In the genomic region with DNA sequence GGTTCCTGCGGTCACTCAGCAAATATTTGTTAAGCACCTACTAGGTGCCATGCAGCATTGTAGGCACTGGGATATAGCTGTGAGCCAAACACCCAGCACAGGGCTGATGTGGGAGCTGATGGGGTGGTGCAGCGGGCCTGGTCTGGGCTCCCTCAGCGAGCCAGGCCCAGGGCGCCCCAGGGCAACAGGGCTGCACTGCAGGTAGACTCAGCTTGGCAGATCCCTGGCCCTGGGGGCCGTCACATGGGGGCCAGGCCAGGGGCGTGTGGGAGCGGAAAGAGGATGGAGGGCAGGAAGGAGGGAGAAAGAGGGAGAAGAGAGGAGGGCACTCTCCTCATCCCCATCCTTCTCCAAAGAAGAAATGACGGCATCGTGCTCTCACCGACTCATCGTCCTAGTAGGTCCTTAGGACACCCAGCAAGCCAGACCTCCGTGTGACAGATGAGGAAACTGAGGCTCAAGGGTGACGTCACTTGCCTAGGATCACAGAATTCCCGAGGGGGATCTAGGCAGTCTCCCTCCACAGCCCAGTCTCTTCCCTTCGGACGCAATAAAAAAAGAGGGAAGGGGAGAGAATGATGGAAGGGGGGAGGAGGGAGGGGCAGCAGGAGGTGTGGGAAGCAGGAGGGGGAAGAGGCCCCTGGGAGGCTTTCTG, we compare ENCODE assay signal across 15 cellular contexts.
"Had no signal": no experiment of that assay in that cellular context is flagged by ENCODE, and none has a peak within 500 bp of the region (broad histone marks: within the 10 kb centered on the region; RNA-seq: fewer than 3 reads in every experiment).

No MANE protein-coding gene starts in this region.

- DNase-seq: activated CD4-positive, alpha-beta T cell treated with anti-CD3 and anti-CD28 coated beads, Interleukin-2, amount 50 U/mL, for 1 hour; activated CD8-positive, alpha-beta memory T cell treated with anti-CD3 and anti-CD28 coated beads for 24 hours; activated naive CD8-positive, alpha-beta T cell treated with anti-CD3 and anti-CD28 coated beads for 36 hours; amygdala; cortex of kidney; effector CD4-positive, alpha-beta T cell; immature natural killer cell; nephron progenitor cell; stimulated activated CD4-positive, alpha-beta T cell treated with anti-CD3 and anti-CD28 coated beads, Interleukin-4, amount 100 ng/mL, for 1 hour; stimulated activated naive B cell treated with anti-CD40 and anti-IgM and Interleukin-4, amounts not matched to agents 10 μg/mL and 1 μg/mL and 100 μg/mL, for 72 hours; substantia nigra; T-cell; T-helper 9 cell; upper lobe of right lung had no signal

- H3K9me3 ChIP-seq: upper lobe of right lung had no signal

- H3K27ac ChIP-seq: upper lobe of right lung had no signal

- H3K27me3 ChIP-seq: upper lobe of right lung had no signal

- ATAC-seq: activated CD4-positive, CD25-positive, alpha-beta regulatory T cell treated with anti-CD3 and anti-CD28 coated beads, Interleukin-2, amount 50 U/mL, for 24 hours; stimulated activated naive B cell treated with anti-CD40 and anti-IgM and Interleukin-4, amounts not matched to agents 10 μg/mL and 1 μg/mL and 100 μg/mL, for 72 hours; T-cell; upper lobe of right lung had no signal

- H3K36me3 ChIP-seq: upper lobe of right lung had no signal

- H3K4me3 ChIP-seq: upper lobe of right lung had no signal
